1 cellular context compared by ENCODE assay signal in the genomic region with DNA sequence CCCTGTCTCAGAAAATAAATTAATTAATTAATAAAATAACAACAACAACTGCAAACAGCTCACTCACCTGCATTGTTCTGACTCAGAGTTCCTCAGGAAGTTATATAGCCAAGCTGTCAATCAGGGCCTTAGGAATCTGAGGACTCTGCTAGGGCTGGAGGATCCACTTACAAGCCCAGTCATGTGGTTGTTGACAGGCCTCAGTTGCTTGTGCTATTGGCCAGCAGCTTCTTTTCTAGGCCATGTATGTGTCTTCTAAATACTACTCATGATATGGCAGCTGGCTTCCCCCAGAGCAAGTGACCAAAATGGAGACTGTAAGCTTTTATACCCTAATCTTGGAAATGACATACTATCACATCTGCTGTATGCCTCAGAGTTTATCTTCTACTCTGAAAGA.
TF ChIP-seq lines count a peak whose summit lies in the region.

No MANE protein-coding gene starts in this region.

TF ChIP-seq in SK-N-SH, 30 proteins besides CTCF, POLR2A, EP300 and RAD21:
- no peak for TF ChIP-seq EZH2phosphoT487 (IDR thresholded peaks at IDR 0.05; ENCODE audit: borderline replicate concordance, low read depth)
- TF ChIP-seq, protein P1, sequence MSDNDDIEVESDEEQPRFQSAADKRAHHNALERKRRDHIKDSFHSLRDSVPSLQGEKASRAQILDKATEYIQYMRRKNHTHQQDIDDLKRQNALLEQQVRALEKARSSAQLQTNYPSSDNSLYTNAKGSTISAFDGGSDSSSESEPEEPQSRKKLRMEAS (IDR thresholded peaks at IDR 0.05; ENCODE audit: low read depth): no peak
- TF ChIP-seq, protein P2, sequence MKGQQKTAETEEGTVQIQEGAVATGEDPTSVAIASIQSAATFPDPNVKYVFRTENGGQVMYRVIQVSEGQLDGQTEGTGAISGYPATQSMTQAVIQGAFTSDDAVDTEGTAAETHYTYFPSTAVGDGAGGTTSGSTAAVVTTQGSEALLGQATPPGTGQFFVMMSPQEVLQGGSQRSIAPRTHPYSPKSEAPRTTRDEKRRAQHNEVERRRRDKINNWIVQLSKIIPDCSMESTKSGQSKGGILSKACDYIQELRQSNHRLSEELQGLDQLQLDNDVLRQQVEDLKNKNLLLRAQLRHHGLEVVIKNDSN (IDR thresholded peaks at IDR 0.05; ENCODE audit: borderline replicate concordance, low read depth): no peak
- TF ChIP-seq, protein P3, sequence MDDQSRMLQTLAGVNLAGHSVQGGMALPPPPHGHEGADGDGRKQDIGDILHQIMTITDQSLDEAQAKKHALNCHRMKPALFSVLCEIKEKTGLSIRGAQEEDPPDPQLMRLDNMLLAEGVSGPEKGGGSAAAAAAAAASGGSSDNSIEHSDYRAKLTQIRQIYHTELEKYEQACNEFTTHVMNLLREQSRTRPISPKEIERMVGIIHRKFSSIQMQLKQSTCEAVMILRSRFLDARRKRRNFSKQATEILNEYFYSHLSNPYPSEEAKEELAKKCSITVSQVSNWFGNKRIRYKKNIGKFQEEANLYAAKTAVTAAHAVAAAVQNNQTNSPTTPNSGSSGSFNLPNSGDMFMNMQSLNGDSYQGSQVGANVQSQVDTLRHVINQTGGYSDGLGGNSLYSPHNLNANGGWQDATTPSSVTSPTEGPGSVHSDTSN (IDR thresholded peaks at IDR 0.05): no peak
- TF ChIP-seq YY1 (IDR thresholded peaks at IDR 0.05; ENCODE audit: low read depth): no peak
- no peak for TF ChIP-seq NFIC (IDR thresholded peaks at IDR 0.05; ENCODE audit: borderline replicate concordance)
- TF ChIP-seq CHD2 (IDR thresholded peaks at IDR 0.05; ENCODE audit: low read length, partially characterized antibody): no peak
- TF ChIP-seq RXRA (IDR thresholded peaks at IDR 0.05; ENCODE audit: borderline replicate concordance, low read depth): no peak
- TF ChIP-seq FOSL2 (IDR thresholded peaks at IDR 0.05; ENCODE audit: borderline replicate concordance, low read depth): no peak
- no peak for TF ChIP-seq TCF12 (IDR thresholded peaks at IDR 0.05)
- no peak for TF ChIP-seq JUND (IDR thresholded peaks at IDR 0.05)
- TF ChIP-seq, protein P4, sequence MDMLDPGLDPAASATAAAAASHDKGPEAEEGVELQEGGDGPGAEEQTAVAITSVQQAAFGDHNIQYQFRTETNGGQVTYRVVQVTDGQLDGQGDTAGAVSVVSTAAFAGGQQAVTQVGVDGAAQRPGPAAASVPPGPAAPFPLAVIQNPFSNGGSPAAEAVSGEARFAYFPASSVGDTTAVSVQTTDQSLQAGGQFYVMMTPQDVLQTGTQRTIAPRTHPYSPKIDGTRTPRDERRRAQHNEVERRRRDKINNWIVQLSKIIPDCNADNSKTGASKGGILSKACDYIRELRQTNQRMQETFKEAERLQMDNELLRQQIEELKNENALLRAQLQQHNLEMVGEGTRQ (IDR thresholded peaks at IDR 0.05; ENCODE audit: borderline replicate concordance, low read depth, low read length): no peak
- no peak for TF ChIP-seq MXI1 (IDR thresholded peaks at IDR 0.05; ENCODE audit: low read depth, low read length)
